Comparison of ENCODE assay signal across 8 cellular contexts in genomic region chr1:43171876-43172531, GRCh38. TPM values are rescaled to one million over a fixed set of nuclear protein-coding genes. Genes with fewer than 3 reads are reported as not detected.
DNase-seq lines count a peak whose midpoint lies in the region; ATAC-seq and TF ChIP-seq lines count a peak whose summit lies in the region.

Gene CFAP57 (plus strand): TSS chr1:43172330. CDS start chr1:43172754, 424 bp downstream.
Gene EBNA1BP2 (minus strand): TSS chr1:43172290. CDS start chr1:43172118, 172 bp downstream.

- intact Hi-C loops in head of caudate nucleus (cut with DNase I), result no loop called here

- peak within 1 kb of the TSS; percentile 93 for H2AFZ ChIP-seq in osteoblast (ENCODE audit: low read length)

- H3K27ac ChIP-seq in osteoblast (ENCODE audit: low read depth, low read length) (peak within 1 kb of the TSS; percentile 77), thoracic aorta (peak within 1 kb of the TSS; percentile 19)

- H3K4me3 ChIP-seq in osteoblast (ENCODE audit: insufficient read depth, low read length), result peak within 1 kb of the TSS; percentile 81
- peak within 1 kb of the TSS; percentile 91 for H3K4me3 ChIP-seq in thoracic aorta

- POLR2A ChIA-PET in GM10248 (lab: Yijun Ruan, JAX), result interaction anchor here (0.5 kb wide), 1 partner anchor 318 kb away, joined by 5 read pairs; no protein-coding TSS in a partner anchor

- ATAC-seq in HG02610 (IDR thresholded peaks at IDR 0.05; ENCODE audit: unreplicated experiment), result peak; percentile 88
- peak; percentile 90 for ATAC-seq in thoracic aorta (ENCODE audit: insufficient number of reproducible peaks, low FRiP score, low read depth)

- no peaks in the 10 kb centered on the region for H4K20me1 ChIP-seq in osteoblast (ENCODE audit: insufficient read depth, low read length)

- TF ChIP-seq CTCF in GM10248 (IDR thresholded peaks at IDR 0.05; ENCODE audit: control extremely low read depth, extremely low read depth, low read depth, missing control alignments) (no peak), osteoblast (IDR thresholded peaks at IDR 0.05; ENCODE audit: extremely low read depth, low read depth, low read length) (no peak), thoracic aorta (IDR thresholded peaks at IDR 0.05) (no peak)

- CTCF ChIA-PET in GM10248 (lab: Yijun Ruan, JAX), result interaction anchor here (1.3 to 2.0 kb wide), 3 partner anchors 28 to 394 kb away, joined by 3 to 5 read pairs (median 4); no protein-coding TSS in a partner anchor

- H3K4me2 ChIP-seq in osteoblast (ENCODE audit: insufficient read depth, low read length), result peak within 1 kb of the TSS; percentile 90

- H3K27me3 ChIP-seq in osteoblast (ENCODE audit: insufficient read depth, low read length), result peaks cover 13% of the 10 kb centered on the region
- no peaks in the 10 kb centered on the region for H3K27me3 ChIP-seq in thoracic aorta (replicated peaks; ENCODE audit: insufficient read depth)

- H3K9me3 ChIP-seq in osteoblast (ENCODE audit: low read depth, low read length) (no peaks in the 10 kb centered on the region), thoracic aorta (no peaks in the 10 kb centered on the region)

- H3K79me2 ChIP-seq in osteoblast (ENCODE audit: insufficient read depth, low read length), result peaks cover 36% of the 10 kb centered on the region

- peaks cover 35% of the 10 kb centered on the region for H3K36me3 ChIP-seq in osteoblast (ENCODE audit: insufficient read depth, low read length)
- H3K36me3 ChIP-seq in thoracic aorta, result peaks cover 14% of the 10 kb centered on the region

- DNase-seq in GM10248 (ENCODE audit: extremely low spot score) (peak; percentile 94), NCI-H1048 (lab: John Stamatoyannopoulos, UW) (peak; percentile 74), SK-N-DZ (ENCODE audit: low spot score) (peak; percentile 90), head of caudate nucleus (peak; percentile 80 to 97 (median 93)), osteoblast (ENCODE audit: insufficient read length, low spot score, missing footprints) (peak; percentile 96), thoracic aorta (ENCODE audit: low spot score) (peak; percentile 66)
- DNase-seq in activated naive CD4-positive, alpha-beta T cell treated with anti-CD3 and anti-CD28 coated beads, Interleukin-2, amount 50 U/mL, for 16 hours, result peak; percentile 90

- H3K4me1 ChIP-seq in osteoblast (ENCODE audit: insufficient read depth, low read length), result peaks cover 4% of the 10 kb centered on the region
- peaks cover 5 to 15% of the 10 kb centered on the region in 2 donors for H3K4me1 ChIP-seq in thoracic aorta (ENCODE audit: control insufficient read depth in 1 of 2, low read depth in 2 of 2)

RNA-seq across cellular contexts. Expression of gene CFAP57, which starts in this region (rescaled TPM):
- 0.08 and 0.32 TPM in 2 replicates for polyA plus RNA-seq in SK-N-DZ (2014; cell fraction: cytosol; rRNA removed)
- 0.61 TPM in 1 of 2 replicates, not detected in the other for polyA plus RNA-seq in SK-N-DZ (2014; cell fraction: nucleus; rRNA removed)
- total RNA-seq in osteoblast, result under 0.01 TPM in 1 of 2 replicates, not detected in the other
- under 1 TPM; 0.27 to 0.42 TPM for total RNA-seq in thoracic aorta

RNA-seq across cellular contexts. Expression of gene EBNA1BP2, which starts in this region (rescaled TPM):
- polyA plus RNA-seq in SK-N-DZ (2014; cell fraction: cytosol; rRNA removed), result 109 and 124 TPM in 2 replicates
- polyA plus RNA-seq in SK-N-DZ (2014; cell fraction: nucleus; rRNA removed), result 68.3 and 91.8 TPM in 2 replicates
- total RNA-seq in osteoblast (46.3 and 50.7 TPM in 2 replicates), thoracic aorta (10 to 100 TPM; 27.1 to 55.9 TPM)

Comparison
In these comparisons a context has a peak if more than half of its experiments do, and no peak if none do; other contexts are left out.
1. Peak in every context shown above with its lines: DNase-seq, ATAC-seq, H3K4me3 ChIP-seq and H3K27ac ChIP-seq.